ENCODE assay signal across 1 cellular context in the genomic region with DNA sequence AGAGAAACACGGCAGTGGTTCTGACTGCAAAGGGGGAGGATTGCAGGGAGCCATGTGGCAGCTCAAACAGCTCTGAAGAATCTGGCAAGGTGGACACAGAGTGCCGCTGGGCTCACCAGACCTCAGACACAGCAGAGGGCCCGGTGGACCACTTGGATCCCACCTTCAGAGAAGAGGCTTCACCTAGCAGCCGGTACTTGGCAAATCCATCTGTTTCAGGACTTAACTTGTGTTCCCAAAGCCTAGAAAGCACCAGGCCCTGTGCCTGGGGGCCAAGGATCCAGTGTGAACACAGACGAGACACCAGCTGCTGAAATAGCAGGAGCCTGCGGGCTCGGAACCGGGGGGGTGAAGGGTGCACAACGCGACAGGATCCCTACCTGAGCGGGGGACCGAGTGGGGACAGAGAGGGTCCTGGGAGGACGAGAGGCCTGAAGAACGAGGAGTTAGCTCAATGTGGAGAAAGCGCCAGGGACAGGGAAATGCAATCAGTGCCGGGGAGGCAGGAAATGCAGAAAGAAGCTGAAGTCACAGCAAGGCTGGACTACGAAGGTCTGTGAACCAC.
TF ChIP-seq lines count a peak whose summit lies in the region.

No MANE protein-coding gene starts in this region.

TF ChIP-seq in GM23338, 12 proteins besides CTCF, POLR2A, EP300 and RAD21 (continued from another document):
- TF ChIP-seq, protein P1, sequence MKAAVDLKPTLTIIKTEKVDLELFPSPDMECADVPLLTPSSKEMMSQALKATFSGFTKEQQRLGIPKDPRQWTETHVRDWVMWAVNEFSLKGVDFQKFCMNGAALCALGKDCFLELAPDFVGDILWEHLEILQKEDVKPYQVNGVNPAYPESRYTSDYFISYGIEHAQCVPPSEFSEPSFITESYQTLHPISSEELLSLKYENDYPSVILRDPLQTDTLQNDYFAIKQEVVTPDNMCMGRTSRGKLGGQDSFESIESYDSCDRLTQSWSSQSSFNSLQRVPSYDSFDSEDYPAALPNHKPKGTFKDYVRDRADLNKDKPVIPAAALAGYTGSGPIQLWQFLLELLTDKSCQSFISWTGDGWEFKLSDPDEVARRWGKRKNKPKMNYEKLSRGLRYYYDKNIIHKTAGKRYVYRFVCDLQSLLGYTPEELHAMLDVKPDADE (IDR thresholded peaks at IDR 0.05) = no peak
- no peak for TF ChIP-seq ZNF331 (CRISPR knock-in tag; IDR thresholded peaks at IDR 0.05; ENCODE audit: low read depth)
